ENCODE assay signal across 8 cellular contexts in the genomic region with DNA sequence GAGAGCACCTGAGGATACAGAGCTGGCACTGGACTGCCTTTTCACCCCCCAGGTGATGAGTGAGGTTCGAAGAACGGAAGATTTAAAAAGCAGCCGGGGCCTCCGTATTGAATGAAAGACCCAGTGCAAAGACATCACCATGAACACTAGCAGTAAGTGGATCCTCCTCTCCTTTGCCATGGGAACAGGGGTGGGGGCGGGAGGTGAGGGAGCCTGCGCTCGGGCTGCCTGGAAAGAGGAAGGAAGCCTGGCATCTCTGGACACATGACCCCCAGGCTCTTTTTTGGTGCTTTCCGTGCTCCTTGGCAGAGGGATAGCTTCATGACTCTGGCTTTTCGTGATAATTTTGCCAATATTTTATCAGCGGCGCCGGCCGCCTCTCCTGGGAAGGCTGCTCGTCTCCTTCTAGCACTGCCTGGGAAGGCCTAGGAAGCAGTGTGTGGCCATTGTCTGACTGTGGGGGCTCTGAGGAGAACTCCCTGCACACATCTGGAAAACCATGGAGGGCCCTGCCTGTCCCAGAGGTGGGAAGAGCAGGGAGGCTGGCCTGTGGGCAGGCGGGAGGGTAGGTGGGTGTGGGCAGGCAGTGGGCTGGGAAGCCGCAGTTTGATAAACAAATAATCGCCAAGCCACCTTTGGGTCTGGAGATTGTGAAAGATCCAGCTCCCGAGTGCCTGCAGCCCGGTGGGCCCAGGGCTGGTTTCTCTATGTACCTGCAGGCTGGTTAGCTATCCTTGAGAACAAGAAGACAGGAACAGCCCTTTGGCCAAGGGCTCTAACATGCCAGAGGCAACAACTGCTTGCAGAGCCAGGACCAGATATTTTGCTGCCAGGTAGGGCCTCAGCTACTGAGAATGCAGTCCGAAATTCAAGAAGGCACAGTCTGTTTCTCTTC. TPM values are rescaled to one million over a fixed set of nuclear protein-coding genes. Genes with fewer than 3 reads are reported as not detected.
DNase-seq lines count a peak whose midpoint lies in the region; TF ChIP-seq lines count a peak whose summit lies in the region.

No MANE protein-coding gene starts in this region.

- no peak for TF ChIP-seq CTCF in AG04450 (IDR thresholded peaks at IDR 0.05; ENCODE audit: low read depth, low read length)
- no peak for TF ChIP-seq CTCF in astrocyte of the cerebellum (IDR thresholded peaks at IDR 0.05; ENCODE audit: low read depth, low read length, missing control alignments)
- TF ChIP-seq CTCF in smooth muscle cell (IDR thresholded peaks at IDR 0.05; ENCODE audit: borderline replicate concordance, insufficient read depth, poor library complexity, severe bottlenecking) = no peak

- no peaks in the 10 kb centered on the region for H3F3A ChIP-seq in smooth muscle cell (ENCODE audit: low read depth)

- no peaks in the 10 kb centered on the region for H4K20me1 ChIP-seq in smooth muscle cell (ENCODE audit: low read depth)

- H3K4me3 ChIP-seq in AG04450 (ENCODE audit: low read depth, low read length) = peak overlapping the region; percentile 94
- H3K4me3 ChIP-seq in astrocyte of the cerebellum (ENCODE audit: low read depth, low read length) = peak overlapping the region; percentile 73
- peak overlapping the region; percentile 65 for H3K4me3 ChIP-seq in smooth muscle cell

- CTCF ChIA-PET in AG04450 (lab: Charles Lee) = interaction anchor here (0.6 to 8.0 kb wide), 34 partner anchors 7 to 720 kb away, joined by 3 to 103 read pairs (median 6); no protein-coding TSS in a partner anchor

- no peaks in the 10 kb centered on the region for H3K36me3 ChIP-seq in smooth muscle cell (ENCODE audit: low read depth)

- H3K79me2 ChIP-seq in smooth muscle cell (ENCODE audit: low read depth) = no peaks in the 10 kb centered on the region

- in situ Hi-C loops in astrocyte of the cerebellum (cut with HindIII; ENCODE audit: low sequenced_read_pairs) = no loop called here

- peaks cover 7% of the 10 kb centered on the region for H3K4me1 ChIP-seq in smooth muscle cell (ENCODE audit: low read depth)

- 74% methylated on average over 20 of the region's 20 CpGs for WGBS in smooth muscle cell (ENCODE audit: low lambda C conversion rate)

- no peak overlapping the region for H3K9ac ChIP-seq in smooth muscle cell (ENCODE audit: low read depth)

- H3K27ac ChIP-seq in AG04450 (ENCODE audit: low read depth, low read length) = peak overlapping the region; percentile 69
- no peak overlapping the region for H3K27ac ChIP-seq in smooth muscle cell (ENCODE audit: low read depth)

- DNase-seq in AG04450 (ENCODE audit: low read depth, low spot score) (no peak), HK-2 (ENCODE audit: unreplicated experiment) (peak; percentile 38), astrocyte of the cerebellum (ENCODE audit: low read depth) (no peak), inferior parietal cortex (ENCODE audit: extremely low spot score) (peak; percentile 36), smooth muscle cell (lab: John Stamatoyannopoulos, UW; ENCODE audit: unreplicated experiment) (no peak), mesenteric fat pad (ENCODE audit: low spot score) (no peak), NCI-H2171 (lab: John Stamatoyannopoulos, UW) (no peak), DMS114 treated with DMSO at 0.1 percent for 48 hours (lab: John Stamatoyannopoulos, UW; ENCODE audit: unreplicated experiment) (no peak)

- peak overlapping the region; percentile 90 for H3K4me2 ChIP-seq in smooth muscle cell

- peaks cover 6% of the 10 kb centered on the region; the same call in 1 of the 2 replicates for H3K9me3 ChIP-seq in AG04450 (ENCODE audit: control insufficient read depth, insufficient read depth, low read length)
- no peaks in the 10 kb centered on the region for H3K9me3 ChIP-seq in smooth muscle cell (replicated peaks; ENCODE audit: low read depth)

- H2AFZ ChIP-seq in smooth muscle cell (ENCODE audit: low read depth) = peak overlapping the region; percentile 98

- H3K27me3 ChIP-seq in AG04450 (ENCODE audit: control insufficient read depth, insufficient read depth, low read length) (no peaks in the 10 kb centered on the region), smooth muscle cell (ENCODE audit: low read depth) (no peaks in the 10 kb centered on the region)

- POLR2A ChIA-PET in AG04450 (lab: Yijun Ruan, JAX) = interaction anchor here (0.7 to 1.5 kb wide), 4 partner anchors 10 to 85 kb away, joined by 3 to 7 read pairs (median 3); no protein-coding TSS in a partner anchor

RNA-seq across cellular contexts. Expression of a gene that starts 0.9 kb away (rescaled TPM):
- polyA plus RNA-seq in AG04450 (2011; rRNA removed) = 52.6 and 60.6 TPM in 2 replicates
- 90.4 and 128 TPM in 2 replicates for polyA minus RNA-seq in AG04450 (2011; rRNA and poly(A)+ RNA removed)
- 1.8 and 6.8 TPM in 2 replicates for total RNA-seq in smooth muscle cell
- polyA plus RNA-seq in smooth muscle cell = 2.6 and 3.6 TPM in 2 replicates
- 190 TPM for total RNA-seq in mesenteric fat pad

Comparison
In these comparisons a context has a peak if more than half of its experiments do, and no peak if none do; other contexts are left out.
1. DNase-seq: peak in HK-2 (single experiment) and inferior parietal cortex (single experiment); none in AG04450 (single experiment), astrocyte of the cerebellum (single experiment), smooth muscle cell (single experiment), mesenteric fat pad (single experiment), NCI-H2171 (single experiment) and DMS114 treated with DMSO at 0.1 percent for 48 hours (single experiment).
2. RNA of a gene that starts 0.9 kb away (total RNA-seq): 190 TPM in mesenteric fat pad (single experiment); 1.8 to 6.8 TPM in smooth muscle cell; every median in the first group is over 10 times any median in the second.
3. Peak in every context shown above with its lines, with median percentiles within 50 percentile points of each other: H3K4me3 ChIP-seq.